23 cellular contexts compared by ENCODE assay signal in the genomic region with DNA sequence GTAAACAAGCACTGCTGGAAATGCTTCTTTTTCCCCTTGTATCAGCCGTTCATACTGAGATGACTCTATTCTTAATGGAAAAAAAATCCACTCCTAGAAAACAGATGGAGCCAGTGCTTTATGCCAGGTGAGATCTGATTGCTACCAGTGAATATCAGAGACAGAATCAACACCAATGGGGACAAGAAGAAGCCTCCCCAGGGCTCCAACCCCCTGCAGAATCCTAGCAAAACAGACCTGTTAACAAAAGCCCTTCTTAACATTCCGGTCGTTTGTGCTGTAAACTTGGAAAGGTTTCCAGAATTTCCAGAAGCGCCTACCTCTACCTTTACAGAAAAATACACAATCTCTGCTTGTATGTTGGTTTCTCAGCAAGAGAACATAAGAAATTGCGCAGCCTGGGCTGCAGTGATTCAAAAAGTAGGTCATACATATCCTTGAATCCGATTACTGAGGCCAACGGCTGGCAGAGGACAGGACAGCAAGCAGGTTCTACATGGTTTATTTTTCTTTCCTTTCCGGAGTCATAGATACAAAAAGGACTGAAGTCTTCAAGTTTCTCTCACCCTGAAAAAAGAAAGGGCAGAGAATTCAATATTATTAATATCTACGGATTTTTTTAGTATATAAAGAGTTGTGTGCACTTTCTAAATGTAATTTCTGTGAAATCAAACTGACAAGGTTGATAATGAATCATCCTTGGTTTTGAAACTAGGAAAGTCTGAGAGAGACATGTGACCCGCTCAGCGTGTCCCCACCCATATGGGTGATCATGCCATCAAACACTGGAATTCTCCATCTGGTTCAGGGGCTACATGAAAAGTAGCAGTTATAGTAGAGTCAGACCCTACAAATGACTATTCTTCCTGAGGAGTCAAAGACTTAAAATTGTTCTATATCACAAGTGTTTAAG.
DNase-seq lines count a peak whose midpoint lies in the region; ATAC-seq and TF ChIP-seq lines count a peak whose summit lies in the region.
"Had no signal": no experiment of that assay in that cellular context is flagged by ENCODE, and none has a peak within 500 bp of the region (broad histone marks: within the 10 kb centered on the region; RNA-seq: fewer than 3 reads in every experiment).

No MANE protein-coding gene starts in this region.

- H3K4me1 ChIP-seq in adipocyte (ENCODE audit: control insufficient read depth, insufficient read depth, low read length) = peaks cover 13% of the 10 kb centered on the region
- peaks cover 0 to 15% of the 10 kb centered on the region in 2 donors for H3K4me1 ChIP-seq in right atrium auricular region
- H3K4me1 ChIP-seq in skeletal muscle tissue (ENCODE audit: control insufficient read depth in 3 of 3, insufficient read depth in 3 of 3, low read length in 3 of 3) = peaks cover 5 to 13% (median 8%) of the 10 kb centered on the region in 3 donors

- H3K9me3 ChIP-seq in adipocyte (ENCODE audit: control insufficient read depth, low read length) (no peaks in the 10 kb centered on the region), right atrium auricular region (no peaks in the 10 kb centered on the region), skeletal muscle tissue (ENCODE audit: control insufficient read depth in 3 of 3, low read length in 3 of 3) (no peaks in the 10 kb centered on the region)
- H3K9me3 ChIP-seq: Peyer's patch had no signal

- peak overlapping the region; percentile 46 to 89 for H3K27ac ChIP-seq in right atrium auricular region
- H3K27ac ChIP-seq in skeletal muscle tissue (ENCODE audit: low read depth, low read length) = peak overlapping the region; percentile 48
- H3K27ac ChIP-seq: KMS-11, Peyer's patch, VCaP had no signal

- no peak for TF ChIP-seq CTCF in right atrium auricular region (IDR thresholded peaks at IDR 0.05)

- H3K4me3 ChIP-seq in adipocyte (ENCODE audit: low read length) (peak overlapping the region; percentile 23), right atrium auricular region (no peak overlapping the region), skeletal muscle tissue (ENCODE audit: low read length in 3 of 3) (peak overlapping the region in 2 of 3 donors; percentile 47 to 52)
- H3K4me3 ChIP-seq: Peyer's patch had no signal

- peak overlapping the region; percentile 5 for H3K9ac ChIP-seq in adipocyte (ENCODE audit: low read length)
- H3K9ac ChIP-seq in skeletal muscle tissue (ENCODE audit: low read depth in 1 of 3, low read length in 3 of 3) = peak overlapping the region; percentile 3 to 27 (median 24)
- H3K9ac ChIP-seq: KMS-11 had no signal

- ATAC-seq in HG02973 (IDR thresholded peaks at IDR 0.05; ENCODE audit: unreplicated experiment) = no peak
- ATAC-seq: stimulated activated naive CD8-positive, alpha-beta T cell treated with anti-CD3 and anti-CD28 coated beads, Interleukin-15, Interleukin-2, amounts not matched to agents 100 U/mL and 50 U/mL, for 24 hours had no signal

- DNase-seq in NCI-H82 (lab: John Stamatoyannopoulos, UW) (peak; percentile 48), NCI-H82 treated with DMSO at 0.1 percent for 48 hours (lab: John Stamatoyannopoulos, UW; ENCODE audit: unreplicated experiment) (no peak), adipocyte (ENCODE audit: low read depth) (peak; percentile 60), right atrium auricular region (ENCODE audit: low spot score) (no peak), NCI-H774 (lab: John Stamatoyannopoulos, UW) (no peak)
- no peak for DNase-seq in activated CD4-positive, alpha-beta T cell treated with anti-CD3 and anti-CD28 coated beads, Interleukin-2, amount 50 U/mL, for 4 hours
- DNase-seq: 8988T; activated CD4-positive, alpha-beta T cell treated with anti-CD3 and anti-CD28 coated beads, Interleukin-2, amount 50 U/mL, for 48 hours; activated effector memory CD4-positive, alpha-beta T cell treated with Interleukin-2 at 50 U/mL for 16 hours; activated naive CD8-positive, alpha-beta T cell treated with anti-CD3 and anti-CD28 coated beads, Interleukin-2, amount 10 ng/mL, durations not matched to agents 7 days and 5 days; COR-L47; dermis blood vessel endothelial cell; DND-41; immature natural killer cell; NCI-H187; NCI-H2227 treated with DMSO at 0.1 percent for 48 hours; Peyer's patch; stimulated activated CD4-positive, alpha-beta T cell treated with anti-CD3 and anti-CD28 coated beads, Interleukin-4, amount 100 ng/mL, for 24 hours; stimulated activated naive CD8-positive, alpha-beta T cell treated with anti-CD3 and anti-CD28 coated beads, Interleukin-15, Interleukin-2, amounts not matched to agents 100 U/mL and 50 U/mL, for 24 hours had no signal

- H3K27me3 ChIP-seq in adipocyte (replicated peaks; ENCODE audit: control insufficient read depth, insufficient read depth, low read length) = peaks cover 6% of the 10 kb centered on the region
- no peaks in the 10 kb centered on the region for H3K27me3 ChIP-seq in right atrium auricular region
- no peaks in the 10 kb centered on the region for H3K27me3 ChIP-seq in skeletal muscle tissue (ENCODE audit: control insufficient read depth in 3 of 3, insufficient read depth in 3 of 3, low read length in 3 of 3)
- H3K27me3 ChIP-seq: Peyer's patch had no signal

- H3K36me3 ChIP-seq in adipocyte (ENCODE audit: control insufficient read depth, insufficient read depth, low read length, severe bottlenecking) = no peaks in the 10 kb centered on the region
- H3K36me3 ChIP-seq in right atrium auricular region = no peaks in the 10 kb centered on the region
- H3K36me3 ChIP-seq in skeletal muscle tissue (ENCODE audit: control insufficient read depth in 3 of 3, insufficient read depth in 3 of 3, low read length in 3 of 3) = no peaks in the 10 kb centered on the region
- H3K36me3 ChIP-seq: Peyer's patch had no signal

Comparison
In these comparisons a context has a peak if more than half of its experiments do, and no peak if none do; other contexts are left out.
1. DNase-seq: peak in NCI-H82 (single experiment) and adipocyte (single experiment); none in NCI-H82 treated with DMSO at 0.1 percent for 48 hours (single experiment), right atrium auricular region (single experiment), NCI-H774 (single experiment) and activated CD4-positive, alpha-beta T cell treated with anti-CD3 and anti-CD28 coated beads, Interleukin-2, amount 50 U/mL, for 4 hours (0 of 2).
2. H3K4me3 ChIP-seq: peak in adipocyte (single experiment) and skeletal muscle tissue (2 of 3); none in right atrium auricular region (0 of 2).